In the genomic region with DNA sequence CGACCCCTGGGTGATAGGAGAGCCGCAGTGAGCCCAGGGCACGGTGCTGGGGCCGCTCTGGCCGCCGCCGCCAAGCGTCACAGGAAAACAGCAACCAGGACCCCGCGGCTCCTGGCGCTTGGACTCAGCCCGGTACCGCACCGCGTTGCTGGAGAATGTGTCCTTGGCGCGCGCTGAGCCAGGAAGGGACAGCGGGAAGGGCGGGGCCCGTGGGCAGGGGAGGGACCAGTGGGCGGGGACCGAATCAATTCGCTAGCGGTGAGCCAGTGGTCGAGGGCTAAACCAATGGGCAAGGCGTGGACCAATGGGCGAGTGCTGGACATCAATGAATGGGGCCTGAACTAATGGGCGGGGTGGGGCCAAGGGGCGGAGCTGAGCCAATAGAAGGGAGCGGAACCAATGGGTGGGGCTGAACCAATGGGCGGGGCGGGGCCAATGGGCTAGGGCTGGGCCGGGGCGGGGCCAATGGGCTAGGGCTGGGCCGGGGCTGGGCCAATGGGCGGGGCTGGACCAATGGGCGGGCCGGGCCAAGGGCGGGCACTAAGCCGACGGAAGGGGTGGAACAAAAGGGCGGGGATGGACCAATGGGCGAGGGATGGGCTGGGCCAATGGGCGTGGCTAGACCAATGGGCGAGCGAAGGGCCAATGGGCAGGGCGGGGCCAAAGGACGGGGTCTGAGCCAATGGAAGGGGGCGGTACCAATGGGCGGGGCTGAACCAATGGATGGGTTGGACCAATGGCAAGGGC, we compare ENCODE assay signal across 1 cellular context.
TF ChIP-seq lines count a peak whose summit lies in the region.

No MANE protein-coding gene starts in this region.

TF ChIP-seq in HepG2, 621 proteins besides CTCF, POLR2A, EP300 and RAD21 (continued from another document and continues in another):
- TF ChIP-seq, protein P1, sequence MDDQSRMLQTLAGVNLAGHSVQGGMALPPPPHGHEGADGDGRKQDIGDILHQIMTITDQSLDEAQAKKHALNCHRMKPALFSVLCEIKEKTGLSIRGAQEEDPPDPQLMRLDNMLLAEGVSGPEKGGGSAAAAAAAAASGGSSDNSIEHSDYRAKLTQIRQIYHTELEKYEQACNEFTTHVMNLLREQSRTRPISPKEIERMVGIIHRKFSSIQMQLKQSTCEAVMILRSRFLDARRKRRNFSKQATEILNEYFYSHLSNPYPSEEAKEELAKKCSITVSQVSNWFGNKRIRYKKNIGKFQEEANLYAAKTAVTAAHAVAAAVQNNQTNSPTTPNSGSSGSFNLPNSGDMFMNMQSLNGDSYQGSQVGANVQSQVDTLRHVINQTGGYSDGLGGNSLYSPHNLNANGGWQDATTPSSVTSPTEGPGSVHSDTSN (CRISPR knock-in tag; IDR thresholded peaks at IDR 0.05; ENCODE audit: borderline replicate concordance), result no peak
- TF ChIP-seq ZNF530 (CRISPR knock-in tag; IDR thresholded peaks at IDR 0.05; ENCODE audit: low read depth) (no peak), JDP2 (CRISPR knock-in tag; IDR thresholded peaks at IDR 0.05; ENCODE audit: borderline replicate concordance) (no peak), RFX3 (CRISPR knock-in tag; IDR thresholded peaks at IDR 0.05) (no peak), ZNF441 (CRISPR knock-in tag; IDR thresholded peaks at IDR 0.05; ENCODE audit: borderline replicate concordance) (no peak; the same call in 1 of the 2 replicates), HMG20A (CRISPR knock-in tag; IDR thresholded peaks at IDR 0.05; ENCODE audit: borderline replicate concordance) (no peak), TBX2 (CRISPR knock-in tag; IDR thresholded peaks at IDR 0.05; ENCODE audit: borderline replicate concordance) (0 out of 2 replicates have a peak, but pooled peaks have one; percentile 7), ZNF335 (CRISPR knock-in tag; IDR thresholded peaks at IDR 0.05) (no peak; the same call in 1 of the 2 replicates), GATA4 (IDR thresholded peaks at IDR 0.05; ENCODE audit: borderline replicate concordance, low read depth) (peak; percentile 92), ZNF772 (CRISPR knock-in tag; IDR thresholded peaks at IDR 0.05) (no peak; the same call in 1 of the 2 replicates), ZNF362 (CRISPR knock-in tag; IDR thresholded peaks at IDR 0.05; ENCODE audit: borderline replicate concordance) (no peak), HOXA7 (CRISPR knock-in tag; IDR thresholded peaks at IDR 0.05) (no peak; the same call in 1 of the 2 replicates), KDM1A (CRISPR knock-in tag; IDR thresholded peaks at IDR 0.05) (no peak), MBD4 (IDR thresholded peaks at IDR 0.05; ENCODE audit: borderline replicate concordance, low read length) (no peak), ZNF101 (CRISPR knock-in tag; IDR thresholded peaks at IDR 0.05; ENCODE audit: borderline replicate concordance, low read depth) (no peak), HNF1A (IDR thresholded peaks at IDR 0.05; ENCODE audit: low read depth) (no peak), HNF1A (CRISPR knock-in tag; IDR thresholded peaks at IDR 0.05; ENCODE audit: borderline replicate concordance) (no peak), ONECUT2 (CRISPR knock-in tag; IDR thresholded peaks at IDR 0.05) (no peak), ZZZ3 (CRISPR knock-in tag; IDR thresholded peaks at IDR 0.05; ENCODE audit: borderline replicate concordance) (no peak), ZMAT3 (CRISPR knock-in tag; conservative IDR thresholded peaks at IDR 0.05) (no peak), MLX (CRISPR knock-in tag; IDR thresholded peaks at IDR 0.05) (peak; percentile 45; the same call in 1 of the 2 replicates), CENPBD1 (CRISPR knock-in tag; IDR thresholded peaks at IDR 0.05; ENCODE audit: borderline replicate concordance, low read depth) (no peak), ZNF816 (CRISPR knock-in tag; IDR thresholded peaks at IDR 0.05; ENCODE audit: borderline replicate concordance) (peak; percentile 82), PHF8 (CRISPR knock-in tag; IDR thresholded peaks at IDR 0.05) (peak; percentile 78), CEBPG (CRISPR knock-in tag; IDR thresholded peaks at IDR 0.05) (peak; percentile 36; the same call in 1 of the 2 replicates), ZNF839 (CRISPR knock-in tag; IDR thresholded peaks at IDR 0.05; ENCODE audit: borderline replicate concordance) (no peak), AGO2 (optimal IDR thresholded peaks at IDR 0.05; ENCODE audit: low read depth, low read length) (no peak), CREM (IDR thresholded peaks at IDR 0.05) (no peak), CREM (CRISPR knock-in tag; IDR thresholded peaks at IDR 0.05) (no peak), CBX1 (IDR thresholded peaks at IDR 0.05; ENCODE audit: low read depth) (peak; percentile 76), NFRKB (IDR thresholded peaks at IDR 0.05) (no peak), SMARCC2 (IDR thresholded peaks at IDR 0.05) (no peak), SALL2 (CRISPR knock-in tag; IDR thresholded peaks at IDR 0.05) (peak; percentile 49; the same call in 1 of the 2 replicates), NCOA1 (CRISPR knock-in tag; IDR thresholded peaks at IDR 0.05) (0 out of 2 replicates have a peak, but pooled peaks have one; percentile 60), ZNF7 (CRISPR knock-in tag; IDR thresholded peaks at IDR 0.05) (no peak), JARID2 (CRISPR knock-in tag; IDR thresholded peaks at IDR 0.05; ENCODE audit: insufficient replicate concordance) (no peak), HDAC6 (IDR thresholded peaks at IDR 0.05; ENCODE audit: low read depth, low read length) (no peak), MTA3 (CRISPR knock-in tag; IDR thresholded peaks at IDR 0.05) (no peak), NPAS2 (CRISPR knock-in tag; IDR thresholded peaks at IDR 0.05; ENCODE audit: borderline replicate concordance) (no peak), ZNF12 (CRISPR knock-in tag; IDR thresholded peaks at IDR 0.05) (no peak), ZFP36L2 (CRISPR knock-in tag; IDR thresholded peaks at IDR 0.05) (no peak), KLF9 (CRISPR knock-in tag; IDR thresholded peaks at IDR 0.05; ENCODE audit: low read depth) (0 out of 2 replicates have a peak, but pooled peaks have one; percentile 29), SP5 (CRISPR knock-in tag; IDR thresholded peaks at IDR 0.05; ENCODE audit: borderline replicate concordance, low read depth) (peak; percentile 32; the same call in 1 of the 2 replicates), ZNF850 (CRISPR knock-in tag; conservative IDR thresholded peaks at IDR 0.05) (no peak), TGIF2 (CRISPR knock-in tag; IDR thresholded peaks at IDR 0.05) (no peak; the same call in 1 of the 2 replicates), ZNF678 (CRISPR knock-in tag; IDR thresholded peaks at IDR 0.05) (no peak; the same call in 1 of the 2 replicates), SOX13 (IDR thresholded peaks at IDR 0.05) (peak; percentile 64; the same call in 1 of the 2 replicates), SOX13 (CRISPR knock-in tag; conservative IDR thresholded peaks at IDR 0.05 in 1 of 2, IDR thresholded peaks at IDR 0.05 in 1 of 2) (0 out of 4 replicates have a peak, but pooled peaks of 1 of the 2 experiments have one; percentile 25)
- TF ChIP-seq, protein P2, sequence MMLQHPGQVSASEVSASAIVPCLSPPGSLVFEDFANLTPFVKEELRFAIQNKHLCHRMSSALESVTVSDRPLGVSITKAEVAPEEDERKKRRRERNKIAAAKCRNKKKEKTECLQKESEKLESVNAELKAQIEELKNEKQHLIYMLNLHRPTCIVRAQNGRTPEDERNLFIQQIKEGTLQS (CRISPR knock-in tag; IDR thresholded peaks at IDR 0.05), result peak; percentile 48
- TF ChIP-seq, protein P3, sequence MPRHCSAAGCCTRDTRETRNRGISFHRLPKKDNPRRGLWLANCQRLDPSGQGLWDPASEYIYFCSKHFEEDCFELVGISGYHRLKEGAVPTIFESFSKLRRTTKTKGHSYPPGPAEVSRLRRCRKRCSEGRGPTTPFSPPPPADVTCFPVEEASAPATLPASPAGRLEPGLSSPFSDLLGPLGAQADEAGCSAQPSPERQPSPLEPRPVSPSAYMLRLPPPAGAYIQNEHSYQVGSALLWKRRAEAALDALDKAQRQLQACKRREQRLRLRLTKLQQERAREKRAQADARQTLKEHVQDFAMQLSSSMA (CRISPR knock-in tag; IDR thresholded peaks at IDR 0.05), result peak; percentile 90
- TF ChIP-seq, protein P4, sequence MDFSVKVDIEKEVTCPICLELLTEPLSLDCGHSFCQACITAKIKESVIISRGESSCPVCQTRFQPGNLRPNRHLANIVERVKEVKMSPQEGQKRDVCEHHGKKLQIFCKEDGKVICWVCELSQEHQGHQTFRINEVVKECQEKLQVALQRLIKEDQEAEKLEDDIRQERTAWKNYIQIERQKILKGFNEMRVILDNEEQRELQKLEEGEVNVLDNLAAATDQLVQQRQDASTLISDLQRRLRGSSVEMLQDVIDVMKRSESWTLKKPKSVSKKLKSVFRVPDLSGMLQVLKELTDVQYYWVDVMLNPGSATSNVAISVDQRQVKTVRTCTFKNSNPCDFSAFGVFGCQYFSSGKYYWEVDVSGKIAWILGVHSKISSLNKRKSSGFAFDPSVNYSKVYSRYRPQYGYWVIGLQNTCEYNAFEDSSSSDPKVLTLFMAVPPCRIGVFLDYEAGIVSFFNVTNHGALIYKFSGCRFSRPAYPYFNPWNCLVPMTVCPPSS (IDR thresholded peaks at IDR 0.05), result no peak
- TF ChIP-seq, protein P5, sequence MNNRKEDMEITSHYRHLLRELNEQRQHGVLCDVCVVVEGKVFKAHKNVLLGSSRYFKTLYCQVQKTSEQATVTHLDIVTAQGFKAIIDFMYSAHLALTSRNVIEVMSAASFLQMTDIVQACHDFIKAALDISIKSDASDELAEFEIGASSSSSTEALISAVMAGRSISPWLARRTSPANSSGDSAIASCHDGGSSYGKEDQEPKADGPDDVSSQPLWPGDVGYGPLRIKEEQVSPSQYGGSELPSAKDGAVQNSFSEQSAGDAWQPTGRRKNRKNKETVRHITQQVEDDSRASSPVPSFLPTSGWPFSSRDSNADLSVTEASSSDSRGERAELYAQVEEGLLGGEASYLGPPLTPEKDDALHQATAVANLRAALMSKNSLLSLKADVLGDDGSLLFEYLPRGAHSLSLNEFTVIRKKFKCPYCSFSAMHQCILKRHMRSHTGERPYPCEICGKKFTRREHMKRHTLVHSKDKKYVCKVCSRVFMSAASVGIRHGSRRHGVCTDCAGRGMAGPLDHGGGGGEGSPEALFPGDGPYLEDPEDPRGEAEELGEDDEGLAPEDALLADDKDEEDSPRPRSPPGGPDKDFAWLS (CRISPR knock-in tag; IDR thresholded peaks at IDR 0.05; ENCODE audit: borderline replicate concordance), result no peak
- TF ChIP-seq, protein P6, sequence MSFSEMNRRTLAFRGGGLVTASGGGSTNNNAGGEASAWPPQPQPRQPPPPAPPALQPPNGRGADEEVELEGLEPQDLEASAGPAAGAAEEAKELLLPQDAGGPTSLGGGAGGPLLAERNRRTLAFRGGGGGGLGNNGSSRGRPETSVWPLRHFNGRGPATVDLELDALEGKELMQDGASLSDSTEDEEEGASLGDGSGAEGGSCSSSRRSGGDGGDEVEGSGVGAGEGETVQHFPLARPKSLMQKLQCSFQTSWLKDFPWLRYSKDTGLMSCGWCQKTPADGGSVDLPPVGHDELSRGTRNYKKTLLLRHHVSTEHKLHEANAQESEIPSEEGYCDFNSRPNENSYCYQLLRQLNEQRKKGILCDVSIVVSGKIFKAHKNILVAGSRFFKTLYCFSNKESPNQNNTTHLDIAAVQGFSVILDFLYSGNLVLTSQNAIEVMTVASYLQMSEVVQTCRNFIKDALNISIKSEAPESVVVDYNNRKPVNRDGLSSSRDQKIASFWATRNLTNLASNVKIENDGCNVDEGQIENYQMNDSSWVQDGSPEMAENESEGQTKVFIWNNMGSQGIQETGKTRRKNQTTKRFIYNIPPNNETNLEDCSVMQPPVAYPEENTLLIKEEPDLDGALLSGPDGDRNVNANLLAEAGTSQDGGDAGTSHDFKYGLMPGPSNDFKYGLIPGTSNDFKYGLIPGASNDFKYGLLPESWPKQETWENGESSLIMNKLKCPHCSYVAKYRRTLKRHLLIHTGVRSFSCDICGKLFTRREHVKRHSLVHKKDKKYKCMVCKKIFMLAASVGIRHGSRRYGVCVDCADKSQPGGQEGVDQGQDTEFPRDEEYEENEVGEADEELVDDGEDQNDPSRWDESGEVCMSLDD (CRISPR knock-in tag; IDR thresholded peaks at IDR 0.05; ENCODE audit: borderline replicate concordance), result no peak
